ENCODE assay signal across 10 cellular contexts in genomic region chr14:75549169-75549568, GRCh38. TPM values are rescaled to one million over a fixed set of nuclear protein-coding genes. Genes with fewer than 3 reads are reported as not detected.
DNase-seq lines count a peak whose midpoint lies in the region; ATAC-seq, FAIRE-seq and TF ChIP-seq lines count a peak whose summit lies in the region.
"Had no signal": no experiment of that assay in that cellular context is flagged by ENCODE, and none has a peak within 500 bp of the region (broad histone marks: within the 10 kb centered on the region; RNA-seq: fewer than 3 reads in every experiment).

No MANE protein-coding gene starts in this region.

- no peak overlapping the region for H2AK5ac ChIP-seq in mesendoderm (ENCODE audit: low read length)

- no peak overlapping the region for H3K4me3 ChIP-seq in mesendoderm (ENCODE audit: low read length)

- H3K23ac ChIP-seq in mesendoderm (ENCODE audit: low read length), result no peak overlapping the region

- H3K79me2 ChIP-seq in mesendoderm (ENCODE audit: control insufficient read depth, insufficient read depth, low read length), result no peaks in the 10 kb centered on the region

- no peak overlapping the region for H3K4me2 ChIP-seq in mesendoderm (ENCODE audit: low read length)

- H3K27ac Mint-ChIP-seq in activated naive CD8-positive, alpha-beta T cell treated with anti-CD3 and anti-CD28 coated beads, Interleukin-2, amount 50 U/mL, for 24 hours, result peak overlapping the region; percentile 16

- H3K9me3 Mint-ChIP-seq in activated naive CD8-positive, alpha-beta T cell treated with anti-CD3 and anti-CD28 coated beads, Interleukin-2, amount 50 U/mL, for 24 hours, result no peaks in the 10 kb centered on the region

- H3K79me1 ChIP-seq in mesendoderm (ENCODE audit: low read length), result no peaks in the 10 kb centered on the region

- H3K27me3 Mint-ChIP-seq in activated naive CD8-positive, alpha-beta T cell treated with anti-CD3 and anti-CD28 coated beads, Interleukin-2, amount 50 U/mL, for 24 hours, result no peaks in the 10 kb centered on the region

- no peak overlapping the region for H2BK120ac ChIP-seq in mesendoderm (ENCODE audit: low read depth, low read length)

- H3K4me1 ChIP-seq in mesendoderm (ENCODE audit: control insufficient read depth, low read depth, low read length), result peaks cover under 1% of the 10 kb centered on the region

- FAIRE-seq in GM19239 (lab: Jason Lieb, UNC), result peak; percentile 94

- H3K4me3 Mint-ChIP-seq in activated naive CD8-positive, alpha-beta T cell treated with anti-CD3 and anti-CD28 coated beads, Interleukin-2, amount 50 U/mL, for 24 hours, result no peak overlapping the region

- no peak overlapping the region for H2BK15ac ChIP-seq in mesendoderm (replicated peaks; ENCODE audit: low read depth)

- H3K9ac ChIP-seq in mesendoderm (ENCODE audit: low read length), result no peak overlapping the region

- no peaks in the 10 kb centered on the region for H3K36me3 ChIP-seq in mesendoderm (ENCODE audit: control insufficient read depth, insufficient read depth, low read length)

- peak; percentile 45 for DNase-seq in GM10266 (ENCODE audit: extremely low spot score)
- DNase-seq in GM19239 (ENCODE audit: insufficient read length, low spot score), result no peak
- no peak for DNase-seq in activated naive CD8-positive, alpha-beta T cell treated with anti-CD3 and anti-CD28 coated beads, Interleukin-2, amount 50 U/mL, for 24 hours
- DNase-seq in NCI-H69 (lab: John Stamatoyannopoulos, UW), result no peak
- no peak for DNase-seq in SW 1271 (lab: John Stamatoyannopoulos, UW)
- DNase-seq in mesendoderm, result no peak
- DNase-seq: DMS53 had no signal

- ATAC-seq in HG03064 (IDR thresholded peaks at IDR 0.05; ENCODE audit: low read depth, unreplicated experiment), result peak; percentile 61
- ATAC-seq in activated naive CD8-positive, alpha-beta T cell treated with anti-CD3 and anti-CD28 coated beads, Interleukin-2, amount 50 U/mL, for 24 hours, result peak; percentile 65
- ATAC-seq in GM21528 (IDR thresholded peaks at IDR 0.05; ENCODE audit: low FRiP score, unreplicated experiment), result no peak
- ATAC-seq: SK-N-SH treated with all-trans-retinoic acid at 6 μM for 48 hours had no signal

- peaks cover 32% of the 10 kb centered on the region for H3K36me3 Mint-ChIP-seq in activated naive CD8-positive, alpha-beta T cell treated with anti-CD3 and anti-CD28 coated beads, Interleukin-2, amount 50 U/mL, for 24 hours (ENCODE audit: low read depth)

- H3K27ac ChIP-seq in mesendoderm (ENCODE audit: low read depth, low read length), result no peak overlapping the region

- H4K8ac ChIP-seq in mesendoderm (ENCODE audit: low read depth, low read length), result no peak overlapping the region

- no CpG with 5 or more reads among the region's 5 CpGs for WGBS in mesendoderm (ENCODE audit: extremely low coverage, insufficient coverage, low lambda C conversion rate)

- no peak overlapping the region for H3K4ac ChIP-seq in mesendoderm (ENCODE audit: low read depth, low read length)

- no peak overlapping the region for H4K5ac ChIP-seq in mesendoderm (ENCODE audit: low read length)

- TF ChIP-seq CTCF in GM10266 (IDR thresholded peaks at IDR 0.05; ENCODE audit: control insufficient read depth, insufficient read depth, low read depth, missing control alignments), result no peak

- no peak overlapping the region for H3K18ac ChIP-seq in mesendoderm (ENCODE audit: low read length)

- no peak overlapping the region for H3K56ac ChIP-seq in mesendoderm (ENCODE audit: low read length)

- H2BK5ac ChIP-seq in mesendoderm (ENCODE audit: low read length), result no peak overlapping the region

- H3K4me1 Mint-ChIP-seq in activated naive CD8-positive, alpha-beta T cell treated with anti-CD3 and anti-CD28 coated beads, Interleukin-2, amount 50 U/mL, for 24 hours, result peaks cover 52% of the 10 kb centered on the region

- H3K27me3 ChIP-seq in mesendoderm (ENCODE audit: insufficient read depth, low read length, poor library complexity), result no peaks in the 10 kb centered on the region

RNA-seq across cellular contexts. Expression of gene BATF, which starts 26.9 kb away (rescaled TPM):
- polyA plus RNA-seq in mesendoderm (2013, experiment 1 of 2), result not detected
- polyA plus RNA-seq in mesendoderm (2013, experiment 2 of 2), result not detected

RNA-seq across cellular contexts. Expression of gene FLVCR2, which starts 29.3 kb away (rescaled TPM):
- polyA plus RNA-seq in mesendoderm (2013, experiment 1 of 2), result 3.3 TPM
- 3.2 TPM for polyA plus RNA-seq in mesendoderm (2013, experiment 2 of 2)
